19 cellular contexts compared by ENCODE assay signal in the genomic region with DNA sequence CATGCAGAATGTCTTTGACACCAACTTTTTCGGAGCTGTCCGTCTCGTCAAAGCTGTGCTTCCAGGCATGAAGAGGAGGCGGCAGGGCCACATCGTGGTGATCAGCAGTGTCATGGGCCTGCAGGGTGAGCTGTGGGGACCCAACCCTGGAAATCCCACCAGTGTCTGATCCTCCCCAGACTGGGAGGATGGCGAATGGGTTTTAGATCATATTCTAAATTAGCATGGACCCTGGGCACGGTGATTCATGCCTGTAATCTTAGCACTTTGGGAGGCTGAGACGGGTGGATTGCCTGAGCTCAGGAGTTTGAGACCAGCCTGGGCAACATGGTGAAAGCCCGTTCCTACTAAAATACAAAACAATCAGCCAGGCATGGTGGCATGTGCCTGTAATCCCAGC. TPM values are rescaled to one million over a fixed set of nuclear protein-coding genes. Genes with fewer than 3 reads are reported as not detected.
DNase-seq lines count a peak whose midpoint lies in the region; ATAC-seq and TF ChIP-seq lines count a peak whose summit lies in the region.
"Had no signal": no experiment of that assay in that cellular context is flagged by ENCODE, and none has a peak within 500 bp of the region (broad histone marks: within the 10 kb centered on the region; RNA-seq: fewer than 3 reads in every experiment).

No MANE protein-coding gene starts in this region.

- no peak for TF ChIP-seq CTCF in AG04450 (IDR thresholded peaks at IDR 0.05; ENCODE audit: low read depth, low read length)
- TF ChIP-seq CTCF in brain microvascular endothelial cell (IDR thresholded peaks at IDR 0.05; ENCODE audit: low read depth, low read length, missing control alignments), result no peak
- no peak for TF ChIP-seq CTCF in foreskin keratinocyte (conservative IDR thresholded peaks at IDR 0.05)
- no peak for TF ChIP-seq CTCF in CD8-positive, alpha-beta T cell (IDR thresholded peaks at IDR 0.05)

- WGBS in GM23248 (ENCODE audit: low coverage in 1 of 2, low lambda C conversion rate in 2 of 2, missing lambda C conversion rate in 2 of 2), 2 experiments, result 85 to 92% methylated on average over 9 of the region's 9 CpGs

- H3K36me3 ChIP-seq in GM23248 (ENCODE audit: low read depth) (no peaks in the 10 kb centered on the region), brain microvascular endothelial cell (replicated peaks) (no peaks in the 10 kb centered on the region)
- no peaks in the 10 kb centered on the region for H3K36me3 ChIP-seq in CD8-positive, alpha-beta T cell (ENCODE audit: insufficient read depth, low read length)
- H3K36me3 ChIP-seq: BE2C had no signal

- ATAC-seq in foreskin keratinocyte (no peak), GM21576 (IDR thresholded peaks at IDR 0.05; ENCODE audit: unreplicated experiment) (no peak)
- no peak for ATAC-seq in CD8-positive, alpha-beta T cell

- no peaks in the 10 kb centered on the region for H3K79me2 ChIP-seq in GM23248 (ENCODE audit: insufficient read depth)

- in situ Hi-C loops in GM23248 (cut with MboI) (no loop called here), brain microvascular endothelial cell (cut with HindIII; ENCODE audit: low pct_ligation_motif_present, low sequenced_read_pairs) (no loop called here)

- peak overlapping the region; percentile 50 for H3K9ac ChIP-seq in GM23248
- H3K9ac ChIP-seq: KMS-11 had no signal

- peaks cover 7% of the 10 kb centered on the region; the same call in 1 of the 2 replicates for H3F3A ChIP-seq in GM23248 (ENCODE audit: insufficient read depth)

- intact Hi-C loops in CD8-positive, alpha-beta T cell (cut with DNase I, micrococcal nuclease), result no loop called here

- H3K9me3 ChIP-seq in AG04450 (ENCODE audit: control insufficient read depth, insufficient read depth, low read length), result no peaks in the 10 kb centered on the region
- H3K9me3 ChIP-seq in GM23248 (ENCODE audit: low read depth), result no peaks in the 10 kb centered on the region
- no peaks in the 10 kb centered on the region for H3K9me3 ChIP-seq in CD8-positive, alpha-beta T cell (ENCODE audit: low read length)
- H3K9me3 ChIP-seq: BE2C, Caco-2 had no signal

- H3K4me3 Mint-ChIP-seq in CD8-positive, alpha-beta T cell, result no peak overlapping the region
- H3K4me3 Mint-ChIP-seq: CD4-positive, CD25-positive, alpha-beta regulatory T cell had no signal

- H4K20me1 ChIP-seq in GM23248 (ENCODE audit: insufficient read depth), result no peaks in the 10 kb centered on the region

- no peaks in the 10 kb centered on the region for H3K9me2 ChIP-seq in GM23248 (ENCODE audit: insufficient read depth)

- H3K27ac ChIP-seq in AG04450 (ENCODE audit: low read depth, low read length) (peak overlapping the region; percentile 31), GM23248 (peak overlapping the region; percentile 70), brain microvascular endothelial cell (peak overlapping the region; percentile 22), foreskin keratinocyte (peak overlapping the region; percentile 18)
- no peak overlapping the region for H3K27ac ChIP-seq in CD8-positive, alpha-beta T cell (ENCODE audit: low read depth, low read length)
- H3K27ac ChIP-seq: HL-60, KMS-11 had no signal

- peaks cover 11% of the 10 kb centered on the region for H3K27me3 Mint-ChIP-seq in CD8-positive, alpha-beta T cell (ENCODE audit: low read depth)

- POLR2A ChIA-PET in AG04450 (lab: Yijun Ruan, JAX), result interaction anchor here (0.6 kb wide), 1 partner anchor 42 kb away, joined by 5 read pairs; no protein-coding TSS in a partner anchor
- POLR2A ChIA-PET in CD8-positive, alpha-beta T cell (lab: Charles Lee), result no interaction called here

- H3K4me1 ChIP-seq in GM23248 (ENCODE audit: insufficient read depth) (peaks cover 15% of the 10 kb centered on the region), foreskin keratinocyte (peaks cover 8% of the 10 kb centered on the region)
- H3K4me1 ChIP-seq in CD8-positive, alpha-beta T cell (ENCODE audit: insufficient read depth, low read length), result no peaks in the 10 kb centered on the region
- H3K4me1 ChIP-seq: BE2C, Caco-2 had no signal

- no peak overlapping the region for H3K27ac Mint-ChIP-seq in CD8-positive, alpha-beta T cell

- no peak overlapping the region for H2AFZ ChIP-seq in GM23248

- DNase-seq in AG04450 (ENCODE audit: low read depth, low spot score) (no peak), GM23248 (no peak), brain microvascular endothelial cell (no peak), foreskin keratinocyte (no peak), NCI-H1092 treated with DMSO at 0.1 percent for 48 hours (lab: John Stamatoyannopoulos, UW) (no peak), globus pallidus (ENCODE audit: low spot score) (no peak)
- no peak for DNase-seq in CD8-positive, alpha-beta T cell
- DNase-seq: BE2C; C1 segment of cervical spinal cord; Caco-2; CD4-positive, CD25-positive, alpha-beta regulatory T cell; DMS153; DMS79; GF-D8 had no signal

- no peaks in the 10 kb centered on the region for H3K9me3 Mint-ChIP-seq in CD8-positive, alpha-beta T cell

- CTCF ChIA-PET in AG04450 (lab: Charles Lee), result interaction anchor here (0.8 to 3.6 kb wide), 3 partner anchors 9 to 87 kb away, joined by 3 to 30 read pairs (median 3); no protein-coding TSS in a partner anchor
- CTCF ChIA-PET in CD8-positive, alpha-beta T cell (lab: Charles Lee), result interaction anchor here (1.2 to 1.3 kb wide), 2 partner anchors 9 to 18 kb away, joined by 3 to 4 read pairs; no protein-coding TSS in a partner anchor

- no peaks in the 10 kb centered on the region for H3K27me3 ChIP-seq in AG04450 (ENCODE audit: control insufficient read depth, insufficient read depth, low read length)
- H3K27me3 ChIP-seq in GM23248 (replicated peaks; ENCODE audit: insufficient read depth), result no peaks in the 10 kb centered on the region
- no peaks in the 10 kb centered on the region for H3K27me3 ChIP-seq in brain microvascular endothelial cell (replicated peaks)
- H3K27me3 ChIP-seq in foreskin keratinocyte, result no peaks in the 10 kb centered on the region
- H3K27me3 ChIP-seq in CD8-positive, alpha-beta T cell (ENCODE audit: insufficient read depth, low read length), result no peaks in the 10 kb centered on the region

- H3K4me1 Mint-ChIP-seq in CD8-positive, alpha-beta T cell (ENCODE audit: low read depth), result no peaks in the 10 kb centered on the region
- H3K4me1 Mint-ChIP-seq: CD4-positive, CD25-positive, alpha-beta regulatory T cell had no signal

- H3K36me3 Mint-ChIP-seq in CD8-positive, alpha-beta T cell, result no peaks in the 10 kb centered on the region
- H3K36me3 Mint-ChIP-seq: CD4-positive, CD25-positive, alpha-beta regulatory T cell had no signal

- no peak overlapping the region for H3K4me3 ChIP-seq in AG04450 (ENCODE audit: low read depth, low read length)
- no peak overlapping the region for H3K4me3 ChIP-seq in GM23248
- H3K4me3 ChIP-seq in brain microvascular endothelial cell (ENCODE audit: low read depth, low read length), result no peak overlapping the region
- no peak overlapping the region for H3K4me3 ChIP-seq in CD8-positive, alpha-beta T cell (ENCODE audit: low read depth, low read length)

- no peak overlapping the region for H3K4me2 ChIP-seq in GM23248 (ENCODE audit: unreplicated experiment)
- H3K4me2 ChIP-seq: KMS-11 had no signal

RNA-seq across cellular contexts. Expression of gene RDH8, which starts 5.5 kb away (rescaled TPM):
- polyA plus RNA-seq in AG04450 (2011; rRNA removed), result not detected in 2 replicates
- not detected in 2 replicates for polyA minus RNA-seq in AG04450 (2011; rRNA and poly(A)+ RNA removed)
- total RNA-seq in GM23248 (2014; rRNA removed; shearing (Covaris generic)), result 0.97 TPM in 1 of 2 replicates, not detected in the other
- 0.19 TPM in 1 of 2 replicates, not detected in the other for polyA plus RNA-seq in GM23248 (2016; fragmentation: Nextera tagmentation; extraction: Ambion mirVana)
- total RNA-seq in foreskin keratinocyte, result not detected in 2 replicates
- not detected in 2 replicates for polyA plus RNA-seq in foreskin keratinocyte
- total RNA-seq in CD8-positive, alpha-beta T cell, result not detected
- total RNA-seq: Caco-2; CD4-positive, CD25-positive, alpha-beta regulatory T cell; H4; HT1080 had no signal
- polyA plus RNA-seq: CD4-positive, CD25-positive, alpha-beta regulatory T cell had no signal

RNA-seq across cellular contexts. Expression of gene COL5A3, which starts 8.5 kb away (rescaled TPM):
- polyA plus RNA-seq in AG04450 (2011; rRNA removed), result 1.6 TPM in 2 replicates
- polyA minus RNA-seq in AG04450 (2011; rRNA and poly(A)+ RNA removed), result 1.5 and 2.1 TPM in 2 replicates
- total RNA-seq in GM23248 (2014; rRNA removed; shearing (Covaris generic)), result 22.8 and 26.8 TPM in 2 replicates
- polyA plus RNA-seq in GM23248 (2016; fragmentation: Nextera tagmentation; extraction: Ambion mirVana), result 4.1 and 4.2 TPM in 2 replicates
- total RNA-seq in foreskin keratinocyte, result 1.8 and 5.0 TPM in 2 replicates
- 0.97 and 2.5 TPM in 2 replicates for polyA plus RNA-seq in foreskin keratinocyte
- 1 to 10 TPM in 1 of 2 experiments, under 1 TPM in 1; 0.94 to 1.2 TPM for total RNA-seq in CD8-positive, alpha-beta T cell
- total RNA-seq: Caco-2, H4, HT1080 had no signal
